8 cellular contexts compared by ENCODE assay signal in genomic region chr11:117180661-117181585, GRCh38. TPM values are rescaled to one million over a fixed set of nuclear protein-coding genes. Genes with fewer than 3 reads are reported as not detected.
DNase-seq lines count a peak whose midpoint lies in the region; ATAC-seq, FAIRE-seq and TF ChIP-seq lines count a peak whose summit lies in the region.

No MANE protein-coding gene starts in this region.

- intact Hi-C loops in right cardiac atrium (cut with DNase I): loop anchor here in 2 of 4 donors (5.0 kb wide), 2 partner anchors 36 to 46 kb away; no protein-coding TSS in a partner anchor

- peaks cover 17% of the 10 kb centered on the region for H3K4me1 ChIP-seq in right cardiac atrium (ENCODE audit: control insufficient read depth, insufficient read depth, low read length)

- H3K27ac ChIP-seq in right cardiac atrium (ENCODE audit: low read length): no peak overlapping the region

- H3K4me3 ChIP-seq in HFF-Myc (replicated peaks; ENCODE audit: low read depth, low read length) (no peak overlapping the region), right cardiac atrium (ENCODE audit: low read length) (no peak overlapping the region)

- ATAC-seq in activated naive CD8-positive, alpha-beta T cell treated with anti-CD3 and anti-CD28 coated beads, Interleukin-2, amount 50 U/mL, for 24 hours: peak; percentile 18
- ATAC-seq in right cardiac atrium: peak; percentile 11

- peaks cover 2% of the 10 kb centered on the region for H3K36me3 Mint-ChIP-seq in activated naive CD8-positive, alpha-beta T cell treated with anti-CD3 and anti-CD28 coated beads, Interleukin-2, amount 50 U/mL, for 24 hours (ENCODE audit: low read depth)

- FAIRE-seq in urothelium cell line (lab: Jason Lieb, UNC): no peak

- no peaks in the 10 kb centered on the region for H3K9me3 ChIP-seq in right cardiac atrium (ENCODE audit: control insufficient read depth, low read length)

- no peaks in the 10 kb centered on the region for H3K9me3 Mint-ChIP-seq in activated naive CD8-positive, alpha-beta T cell treated with anti-CD3 and anti-CD28 coated beads, Interleukin-2, amount 50 U/mL, for 24 hours

- peak overlapping the region; percentile 47 for H3K27ac Mint-ChIP-seq in activated naive CD8-positive, alpha-beta T cell treated with anti-CD3 and anti-CD28 coated beads, Interleukin-2, amount 50 U/mL, for 24 hours

- no peaks in the 10 kb centered on the region for H3K27me3 Mint-ChIP-seq in activated naive CD8-positive, alpha-beta T cell treated with anti-CD3 and anti-CD28 coated beads, Interleukin-2, amount 50 U/mL, for 24 hours

- H3K27me3 ChIP-seq in right cardiac atrium (ENCODE audit: control insufficient read depth, insufficient read depth): no peaks in the 10 kb centered on the region

- 44% methylated on average over 22 of the region's 22 CpGs for WGBS in right cardiac atrium

- DNase-seq in COR-L47 (lab: John Stamatoyannopoulos, UW) (peak; percentile 56), HFF-Myc (ENCODE audit: extremely low read depth, low read depth) (peak; percentile 53), SIG-M5 treated with dmso at 0.1 percent for 504 hours (lab: John Stamatoyannopoulos, UW; ENCODE audit: unreplicated experiment) (peak; percentile 79), right cardiac atrium (peak; percentile 74 to 91 (median 87)), pulmonary artery endothelial cell (ENCODE audit: low read depth, low spot score) (peak; percentile 71), epidermal melanocyte (ENCODE audit: insufficient read length, low spot score) (no peak), urothelium cell line (ENCODE audit: low spot score) (no peak)
- DNase-seq in activated naive CD8-positive, alpha-beta T cell treated with anti-CD3 and anti-CD28 coated beads, Interleukin-2, amount 50 U/mL, for 24 hours: peak; percentile 65

- peak; percentile 48 for TF ChIP-seq CTCF in HFF-Myc (IDR thresholded peaks at IDR 0.05; ENCODE audit: low read depth, low read length, missing control alignments)

- H3K4me1 Mint-ChIP-seq in activated naive CD8-positive, alpha-beta T cell treated with anti-CD3 and anti-CD28 coated beads, Interleukin-2, amount 50 U/mL, for 24 hours: peaks cover 29% of the 10 kb centered on the region

- H3K4me3 Mint-ChIP-seq in activated naive CD8-positive, alpha-beta T cell treated with anti-CD3 and anti-CD28 coated beads, Interleukin-2, amount 50 U/mL, for 24 hours: peak overlapping the region; percentile 85

RNA-seq across cellular contexts. Expression of gene SIDT2, which starts 2.4 kb away (rescaled TPM):
- total RNA-seq in right cardiac atrium (10 to 100 TPM; 34.6 to 57.4 (median 40.8) TPM), pulmonary artery endothelial cell (12.5 and 13.1 TPM in 2 replicates)
- polyA plus RNA-seq in right cardiac atrium: 28.6 TPM

RNA-seq across cellular contexts. Expression of gene TAGLN, which starts 18.2 kb away (rescaled TPM):
- total RNA-seq in right cardiac atrium (1,000 to 10,000 TPM in 1 of 4 donors, 100 to 1,000 TPM in 3; 414 to 1,307 (median 766) TPM), pulmonary artery endothelial cell (41.3 and 92.3 TPM in 2 replicates)
- 987 TPM for polyA plus RNA-seq in right cardiac atrium

RNA-seq across cellular contexts. Expression of gene PAFAH1B2, which starts 36.8 kb away (rescaled TPM):
- 10 to 100 TPM; 52.6 to 68.1 (median 57.5) TPM for total RNA-seq in right cardiac atrium
- 20.4 TPM for polyA plus RNA-seq in right cardiac atrium
- 215 and 280 TPM in 2 replicates for total RNA-seq in pulmonary artery endothelial cell

RNA-seq across cellular contexts. Expression of gene PCSK7, which starts 51.0 kb away (rescaled TPM):
- total RNA-seq in right cardiac atrium (10 to 100 TPM; 28.2 to 39.2 (median 30.5) TPM), pulmonary artery endothelial cell (47.7 and 82.4 TPM in 2 replicates)
- 25.7 TPM for polyA plus RNA-seq in right cardiac atrium

RNA-seq across cellular contexts. Expression of gene RNF214, which starts 51.5 kb away (rescaled TPM):
- total RNA-seq in right cardiac atrium (10 to 100 TPM; 20.6 to 23.8 (median 22.3) TPM), pulmonary artery endothelial cell (8.6 and 9.9 TPM in 2 replicates)
- polyA plus RNA-seq in right cardiac atrium: 8.0 TPM

Comparison
In these comparisons a context has a peak if more than half of its experiments do, and no peak if none do; other contexts are left out.
1. DNase-seq: peak in COR-L47 (single experiment), HFF-Myc (single experiment), SIG-M5 treated with dmso at 0.1 percent for 504 hours (single experiment), activated naive CD8-positive, alpha-beta T cell treated with anti-CD3 and anti-CD28 coated beads, Interleukin-2, amount 50 U/mL, for 24 hours (single experiment), right cardiac atrium (3 of 3) and pulmonary artery endothelial cell (single experiment); none in epidermal melanocyte (single experiment) and urothelium cell line (single experiment).